23 cellular contexts compared by ENCODE assay signal in the genomic region with DNA sequence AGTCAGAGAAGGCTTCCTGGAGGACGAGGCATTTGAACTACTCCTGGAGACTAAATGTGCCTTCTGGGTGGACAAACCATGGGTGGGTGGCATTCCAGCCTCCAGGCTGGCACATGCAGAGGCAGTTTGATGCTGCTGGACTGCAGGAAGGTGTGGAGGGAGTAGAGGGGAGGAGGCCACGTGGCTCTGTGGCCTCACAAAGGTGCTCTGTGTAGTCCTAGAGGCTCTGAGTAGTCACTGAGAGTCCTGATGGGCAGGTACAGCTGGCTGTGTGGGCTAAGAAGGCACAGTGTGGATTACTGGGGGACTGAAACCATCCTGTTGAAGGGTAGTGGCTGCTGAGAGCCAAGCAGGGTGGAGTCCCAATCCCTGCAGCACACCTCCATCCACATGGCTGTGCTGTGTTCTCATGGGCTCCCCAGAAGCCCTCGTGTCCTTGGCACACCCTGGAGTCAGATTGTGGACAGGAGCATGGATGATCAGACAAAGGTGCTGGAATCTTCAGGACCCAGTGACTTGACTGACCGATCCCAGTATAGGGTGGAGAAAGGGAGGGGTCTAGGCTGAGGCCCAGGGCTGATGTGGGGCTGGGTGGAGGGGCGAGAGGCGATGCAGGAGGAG.
DNase-seq lines count a peak whose midpoint lies in the region; ATAC-seq, FAIRE-seq and TF ChIP-seq lines count a peak whose summit lies in the region.
"Had no signal": no experiment of that assay in that cellular context is flagged by ENCODE, and none has a peak within 500 bp of the region (broad histone marks: within the 10 kb centered on the region; RNA-seq: fewer than 3 reads in every experiment).

No MANE protein-coding gene starts in this region.

- H3K9ac ChIP-seq in HepG2 (ENCODE audit: insufficient read depth, low read depth, low read length) = no peak overlapping the region
- no peak overlapping the region for H3K9ac ChIP-seq in trophoblast cell (ENCODE audit: low read length)

- H3K79me2 ChIP-seq in HepG2 (ENCODE audit: insufficient read depth, low read length) (no peaks in the 10 kb centered on the region), trophoblast cell (ENCODE audit: control insufficient read depth, insufficient read depth, low read length, poor library complexity) (no peaks in the 10 kb centered on the region)

- CTCF ChIA-PET in HepG2 (lab: Yijun Ruan, JAX; ENCODE audit: low intra/inter-chr PET ratio, low total read pairs) = no interaction called here
- CTCF ChIA-PET in CD8-positive, alpha-beta T cell (lab: Charles Lee) = no interaction called here

- H3K4me1 ChIP-seq in HepG2 (ENCODE audit: insufficient read depth, low read length) = no peaks in the 10 kb centered on the region
- no peaks in the 10 kb centered on the region for H3K4me1 ChIP-seq in right lobe of liver
- H3K4me1 ChIP-seq in trophoblast cell (ENCODE audit: control insufficient read depth in 1 of 2, insufficient read depth in 2 of 2, low read length in 2 of 2) = peaks cover 11 to 16% of the 10 kb centered on the region in 2 experiments
- no peaks in the 10 kb centered on the region for H3K4me1 ChIP-seq in CD8-positive, alpha-beta T cell (ENCODE audit: insufficient read depth, low read length)
- H3K4me1 ChIP-seq in left lung = no peaks in the 10 kb centered on the region
- H3K4me1 ChIP-seq: lower lobe of right lung, uterus had no signal

- no peak overlapping the region for H4K8ac ChIP-seq in trophoblast cell (ENCODE audit: low read depth, low read length)

- H3K4me1 Mint-ChIP-seq in CD8-positive, alpha-beta T cell (ENCODE audit: low read depth) = no peaks in the 10 kb centered on the region
- H3K4me1 Mint-ChIP-seq: activated naive CD4-positive, alpha-beta T cell treated with anti-CD3 and anti-CD28 coated beads, Interleukin-2, amount 10 ng/mL, durations not matched to agents 7 days and 5 days; stimulated activated naive CD8-positive, alpha-beta T cell treated with anti-CD3 and anti-CD28 coated beads, Interleukin-15, amount 100 ng/mL, for 72 hours had no signal

- no peak overlapping the region for H3K27ac ChIP-seq in HepG2 (ENCODE audit: extremely low read length, insufficient read depth, low read length)
- H3K27ac ChIP-seq in right lobe of liver = no peak overlapping the region
- no peak overlapping the region for H3K27ac ChIP-seq in trophoblast cell (ENCODE audit: low read depth, low read length)
- no peak overlapping the region for H3K27ac ChIP-seq in CD8-positive, alpha-beta T cell (ENCODE audit: low read depth, low read length)
- H3K27ac ChIP-seq in left lung = no peak overlapping the region
- H3K27ac ChIP-seq: lower lobe of right lung, ovary, skin epidermis, uterus had no signal

- TF ChIP-seq EP300 in HepG2 (IDR thresholded peaks at IDR 0.05; ENCODE audit: low read depth in 2 of 2, low read length in 2 of 2) = no peak
- no peak for TF ChIP-seq EP300 in HepG2 (CRISPR knock-in tag; IDR thresholded peaks at IDR 0.05; ENCODE audit: borderline replicate concordance)

- TF ChIP-seq POLR2A in HepG2 (IDR thresholded peaks at IDR 0.05; ENCODE audit: insufficient read depth in 1 of 2, low read depth in 2 of 2, low read length in 2 of 2) = no peak
- TF ChIP-seq POLR2A in right lobe of liver (IDR thresholded peaks at IDR 0.05) = no peak

- no peak for DNase-seq in HepG2 (ENCODE audit: low spot score)
- no peak for DNase-seq in right lobe of liver
- DNase-seq in ecto neural progenitor cell (ENCODE audit: low spot score) = peak; percentile 46
- no peak for DNase-seq in trophoblast cell
- DNase-seq in CD8-positive, alpha-beta T cell = no peak
- DNase-seq in left lung = no peak
- DNase-seq: activated CD4-positive, alpha-beta T cell treated with anti-CD3 and anti-CD28 coated beads, Interleukin-2, amount 50 U/mL, for 1 hour; activated naive CD4-positive, alpha-beta T cell treated with anti-CD3 and anti-CD28 coated beads, Interleukin-2, amount 10 ng/mL, durations not matched to agents 7 days and 5 days; anterior cingulate cortex; CD4-positive, alpha-beta T cell; DMS53; KBM-7; lower lobe of right lung; NCI-H2029; ovary; stimulated activated CD4-positive, alpha-beta T cell treated with anti-CD3 and anti-CD28 coated beads, Interleukin-2, amount 100 ng/mL, for 48 hours; stimulated activated naive CD8-positive, alpha-beta T cell treated with anti-CD3 and anti-CD28 coated beads, Interleukin-15, amount 100 ng/mL, for 72 hours had no signal

- H3K4ac ChIP-seq in trophoblast cell (ENCODE audit: low read depth, low read length) = no peak overlapping the region

- POLR2A ChIA-PET in HepG2 (lab: Yijun Ruan, JAX) = no interaction called here
- POLR2A ChIA-PET in CD8-positive, alpha-beta T cell (lab: Charles Lee) = no interaction called here

- peaks cover 3 to 13% of the 10 kb centered on the region in 2 experiments; a peak in 3 of 5 replicates for H3K27me3 ChIP-seq in HepG2 (ENCODE audit: control insufficient read depth in 1 of 2, insufficient read depth in 2 of 2, low read length in 2 of 2)
- H3K27me3 ChIP-seq in right lobe of liver = no peaks in the 10 kb centered on the region
- H3K27me3 ChIP-seq in trophoblast cell (ENCODE audit: insufficient read depth, low read length) = no peaks in the 10 kb centered on the region
- no peaks in the 10 kb centered on the region for H3K27me3 ChIP-seq in CD8-positive, alpha-beta T cell (ENCODE audit: insufficient read depth, low read length)
- no peaks in the 10 kb centered on the region for H3K27me3 ChIP-seq in left lung
- H3K27me3 ChIP-seq: ovary, uterus had no signal

- no peak overlapping the region for H2BK12ac ChIP-seq in trophoblast cell (ENCODE audit: low read length)

- H4K12ac ChIP-seq in trophoblast cell (ENCODE audit: low read depth, low read length) = no peak overlapping the region

- H2AFZ ChIP-seq in HepG2 (ENCODE audit: low read length) = no peak overlapping the region
- H2AFZ ChIP-seq in trophoblast cell (ENCODE audit: insufficient read depth, low read length, poor library complexity) = no peak overlapping the region

- H3K4me2 ChIP-seq in HepG2 (ENCODE audit: low read depth, low read length) (no peak overlapping the region), trophoblast cell (ENCODE audit: low read length) (no peak overlapping the region)

- no peaks in the 10 kb centered on the region for H3K36me3 ChIP-seq in HepG2 (replicated peaks in 1 of 2; ENCODE audit: control insufficient read depth in 1 of 2, insufficient read depth in 2 of 2, low read length in 2 of 2)
- H3K36me3 ChIP-seq in right lobe of liver = no peaks in the 10 kb centered on the region
- H3K36me3 ChIP-seq in trophoblast cell (ENCODE audit: control insufficient read depth in 1 of 2, insufficient read depth in 2 of 2, low read length in 2 of 2) = no peaks in the 10 kb centered on the region
- H3K36me3 ChIP-seq in CD8-positive, alpha-beta T cell (ENCODE audit: insufficient read depth, low read length) = no peaks in the 10 kb centered on the region
- no peaks in the 10 kb centered on the region for H3K36me3 ChIP-seq in left lung
- H3K36me3 ChIP-seq: lower lobe of right lung, ovary, uterus had no signal

- no peaks in the 10 kb centered on the region for H3K9me3 ChIP-seq in HepG2 (ENCODE audit: low read length)
- H3K9me3 ChIP-seq in right lobe of liver = no peaks in the 10 kb centered on the region
- H3K9me3 ChIP-seq in trophoblast cell (ENCODE audit: insufficient read depth, low read depth, low read length) = peaks cover 1% of the 10 kb centered on the region
- H3K9me3 ChIP-seq in CD8-positive, alpha-beta T cell (ENCODE audit: low read length) = no peaks in the 10 kb centered on the region
- H3K9me3 ChIP-seq in left lung = no peaks in the 10 kb centered on the region
- H3K9me3 ChIP-seq: lower lobe of right lung, ovary, uterus had no signal

- ATAC-seq in HepG2 (peak; percentile 35), right lobe of liver (no peak), GM21723 (IDR thresholded peaks at IDR 0.05; ENCODE audit: unreplicated experiment) (no peak), GM21529 (IDR thresholded peaks at IDR 0.05; ENCODE audit: unreplicated experiment) (no peak), left lung (no peak)
- ATAC-seq in CD8-positive, alpha-beta T cell = no peak
- ATAC-seq: lower lobe of right lung; stimulated activated naive CD8-positive, alpha-beta T cell treated with anti-CD3 and anti-CD28 coated beads, Interleukin-15, amount 100 ng/mL, for 72 hours had no signal

- no peaks in the 10 kb centered on the region for H3K9me3 Mint-ChIP-seq in CD8-positive, alpha-beta T cell
- H3K9me3 Mint-ChIP-seq: activated naive CD4-positive, alpha-beta T cell treated with anti-CD3 and anti-CD28 coated beads, Interleukin-2, amount 10 ng/mL, durations not matched to agents 7 days and 5 days; activated T-cell treated with anti-CD3 and anti-CD28 coated beads, Interleukin-2, amount 50 U/mL, for 24 hours; CD4-positive, alpha-beta T cell; stimulated activated naive CD8-positive, alpha-beta T cell treated with anti-CD3 and anti-CD28 coated beads, Interleukin-15, amount 100 ng/mL, for 72 hours had no signal

- H4K91ac ChIP-seq in trophoblast cell (ENCODE audit: low read depth, low read length) = no peak overlapping the region

- peak overlapping the region; percentile 24 for H2AK5ac ChIP-seq in trophoblast cell (ENCODE audit: low read length)

- no peak overlapping the region for H3K4me3 ChIP-seq in HepG2 (replicated peaks in 1 of 3; ENCODE audit: insufficient read depth in 1 of 3, low read depth in 2 of 3, low read length in 3 of 3)
- no peak overlapping the region for H3K4me3 ChIP-seq in right lobe of liver
- no peak overlapping the region for H3K4me3 ChIP-seq in trophoblast cell (ENCODE audit: low read depth, low read length)
- no peak overlapping the region for H3K4me3 ChIP-seq in CD8-positive, alpha-beta T cell (ENCODE audit: low read depth, low read length)
- no peak overlapping the region for H3K4me3 ChIP-seq in left lung
- H3K4me3 ChIP-seq: lower lobe of right lung, ovary, skin epidermis, uterus had no signal

- in situ Hi-C loops in HepG2 (cut with HindIII; ENCODE audit: extremely low pct_ligation_motif_present, low pct_unique_long_range_greater_than_20kb) = no loop called here

- no peak overlapping the region for H2BK120ac ChIP-seq in trophoblast cell (ENCODE audit: insufficient read depth, low read length, poor library complexity)

- H3K27ac Mint-ChIP-seq in CD8-positive, alpha-beta T cell = no peak overlapping the region
- H3K27ac Mint-ChIP-seq: activated naive CD4-positive, alpha-beta T cell treated with anti-CD3 and anti-CD28 coated beads, Interleukin-2, amount 10 ng/mL, durations not matched to agents 7 days and 5 days; activated T-cell treated with anti-CD3 and anti-CD28 coated beads, Interleukin-2, amount 50 U/mL, for 24 hours; CD4-positive, alpha-beta T cell; stimulated activated naive CD8-positive, alpha-beta T cell treated with anti-CD3 and anti-CD28 coated beads, Interleukin-15, amount 100 ng/mL, for 72 hours had no signal

- whole genome bisulfite sequencing in HepG2 (ENCODE audit: low lambda C conversion rate) = 34% methylated on average over 5 of the region's 6 CpGs
- WGBS in right lobe of liver (ENCODE audit: insufficient coverage, low coverage, low lambda C conversion rate, missing lambda C conversion rate) = 89% methylated on average over 4 of the region's 6 CpGs
- WGBS in trophoblast cell (ENCODE audit: extremely low coverage, insufficient coverage, insufficient read length) = no CpG with 5 or more reads among the region's 6 CpGs

- no peaks in the 10 kb centered on the region for H3K36me3 Mint-ChIP-seq in CD8-positive, alpha-beta T cell
- H3K36me3 Mint-ChIP-seq: activated naive CD4-positive, alpha-beta T cell treated with anti-CD3 and anti-CD28 coated beads, Interleukin-2, amount 10 ng/mL, durations not matched to agents 7 days and 5 days had no signal

- no peaks in the 10 kb centered on the region for H3K79me1 ChIP-seq in trophoblast cell (ENCODE audit: low read length)

- H4K20me1 ChIP-seq in HepG2 (ENCODE audit: insufficient read depth, low read length) = no peaks in the 10 kb centered on the region

- no peak overlapping the region for H3K14ac ChIP-seq in trophoblast cell (ENCODE audit: low read length)

- no peak overlapping the region for H3K4me3 Mint-ChIP-seq in CD8-positive, alpha-beta T cell
- H3K4me3 Mint-ChIP-seq: activated naive CD4-positive, alpha-beta T cell treated with anti-CD3 and anti-CD28 coated beads, Interleukin-2, amount 10 ng/mL, durations not matched to agents 7 days and 5 days; activated T-cell treated with anti-CD3 and anti-CD28 coated beads, Interleukin-2, amount 50 U/mL, for 24 hours; CD4-positive, alpha-beta T cell; stimulated activated naive CD8-positive, alpha-beta T cell treated with anti-CD3 and anti-CD28 coated beads, Interleukin-15, amount 100 ng/mL, for 72 hours had no signal

- H3K23ac ChIP-seq in trophoblast cell (ENCODE audit: low read length) = no peak overlapping the region

- no peak overlapping the region for H2BK5ac ChIP-seq in trophoblast cell (ENCODE audit: low read depth, low read length, poor library complexity)

- intact Hi-C loops in HepG2 (cut with micrococcal nuclease; ENCODE audit: unreplicated experiment) (no loop called here), right lobe of liver (cut with DNase I) (no loop called here), left lung (cut with DNase I) (no loop called here)
- intact Hi-C loops in CD8-positive, alpha-beta T cell (cut with DNase I, micrococcal nuclease) = no loop called here

- BruUV-seq in HepG2 (replicated peaks; lab: Mats Ljungman, UMichigan) = no TSS peak

- H3K27me3 Mint-ChIP-seq in CD8-positive, alpha-beta T cell (ENCODE audit: low read depth) = peaks cover 39% of the 10 kb centered on the region
- H3K27me3 Mint-ChIP-seq: CD4-positive, alpha-beta T cell had no signal

- TF ChIP-seq CTCF in HepG2 (CRISPR knock-in tag; IDR thresholded peaks at IDR 0.05) (no peak), right lobe of liver (IDR thresholded peaks at IDR 0.05) (no peak), left lung (IDR thresholded peaks at IDR 0.05) (no peak)
- TF ChIP-seq CTCF in CD8-positive, alpha-beta T cell (IDR thresholded peaks at IDR 0.05) = no peak

- no peak for TF ChIP-seq RAD21 in HepG2 (CRISPR knock-in tag; IDR thresholded peaks at IDR 0.05)

- no peak for FAIRE-seq in HepG2 (lab: Jason Lieb, UNC)
- FAIRE-seq: GM12892 had no signal

- H3K18ac ChIP-seq in trophoblast cell (ENCODE audit: low read length) = no peak overlapping the region
